ENCODE assay signal across 1 cellular context in the genomic region with DNA sequence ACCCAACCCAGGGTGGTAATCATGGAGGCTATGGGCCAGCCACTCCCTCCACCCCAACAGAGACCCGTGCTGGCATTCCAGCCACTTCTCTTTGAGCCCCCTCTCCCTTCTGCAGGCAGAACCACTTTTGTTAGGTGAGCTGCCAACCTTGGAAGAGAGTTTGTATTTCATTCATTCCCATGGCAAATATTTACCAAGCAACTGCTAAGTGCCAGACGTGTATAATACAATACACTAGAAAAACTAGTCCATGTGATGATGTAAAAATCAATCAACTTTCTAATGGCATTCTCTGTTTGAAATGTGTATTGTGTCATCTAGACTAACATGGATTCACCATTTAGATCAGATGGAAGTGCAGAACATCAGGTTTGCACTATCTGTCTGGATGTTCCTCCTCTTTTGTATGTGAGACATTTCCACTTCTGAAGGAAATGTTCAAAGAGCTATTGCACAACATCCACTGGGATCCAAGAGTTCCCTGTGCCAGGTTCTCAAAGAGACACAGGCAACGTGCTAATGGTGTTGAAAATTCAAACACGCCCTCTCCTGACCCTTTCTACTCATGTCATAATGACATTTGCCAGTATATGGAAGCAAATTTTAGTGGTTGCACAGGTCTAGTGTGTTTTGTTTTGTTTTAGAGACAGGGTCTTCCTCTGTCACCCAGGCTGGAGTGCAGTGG.
TF ChIP-seq lines count a peak whose summit lies in the region.

No MANE protein-coding gene starts in this region.

TF ChIP-seq in GM23338, 12 proteins besides CTCF, POLR2A, EP300 and RAD21 (continued from another document):
- TF ChIP-seq, protein P1, sequence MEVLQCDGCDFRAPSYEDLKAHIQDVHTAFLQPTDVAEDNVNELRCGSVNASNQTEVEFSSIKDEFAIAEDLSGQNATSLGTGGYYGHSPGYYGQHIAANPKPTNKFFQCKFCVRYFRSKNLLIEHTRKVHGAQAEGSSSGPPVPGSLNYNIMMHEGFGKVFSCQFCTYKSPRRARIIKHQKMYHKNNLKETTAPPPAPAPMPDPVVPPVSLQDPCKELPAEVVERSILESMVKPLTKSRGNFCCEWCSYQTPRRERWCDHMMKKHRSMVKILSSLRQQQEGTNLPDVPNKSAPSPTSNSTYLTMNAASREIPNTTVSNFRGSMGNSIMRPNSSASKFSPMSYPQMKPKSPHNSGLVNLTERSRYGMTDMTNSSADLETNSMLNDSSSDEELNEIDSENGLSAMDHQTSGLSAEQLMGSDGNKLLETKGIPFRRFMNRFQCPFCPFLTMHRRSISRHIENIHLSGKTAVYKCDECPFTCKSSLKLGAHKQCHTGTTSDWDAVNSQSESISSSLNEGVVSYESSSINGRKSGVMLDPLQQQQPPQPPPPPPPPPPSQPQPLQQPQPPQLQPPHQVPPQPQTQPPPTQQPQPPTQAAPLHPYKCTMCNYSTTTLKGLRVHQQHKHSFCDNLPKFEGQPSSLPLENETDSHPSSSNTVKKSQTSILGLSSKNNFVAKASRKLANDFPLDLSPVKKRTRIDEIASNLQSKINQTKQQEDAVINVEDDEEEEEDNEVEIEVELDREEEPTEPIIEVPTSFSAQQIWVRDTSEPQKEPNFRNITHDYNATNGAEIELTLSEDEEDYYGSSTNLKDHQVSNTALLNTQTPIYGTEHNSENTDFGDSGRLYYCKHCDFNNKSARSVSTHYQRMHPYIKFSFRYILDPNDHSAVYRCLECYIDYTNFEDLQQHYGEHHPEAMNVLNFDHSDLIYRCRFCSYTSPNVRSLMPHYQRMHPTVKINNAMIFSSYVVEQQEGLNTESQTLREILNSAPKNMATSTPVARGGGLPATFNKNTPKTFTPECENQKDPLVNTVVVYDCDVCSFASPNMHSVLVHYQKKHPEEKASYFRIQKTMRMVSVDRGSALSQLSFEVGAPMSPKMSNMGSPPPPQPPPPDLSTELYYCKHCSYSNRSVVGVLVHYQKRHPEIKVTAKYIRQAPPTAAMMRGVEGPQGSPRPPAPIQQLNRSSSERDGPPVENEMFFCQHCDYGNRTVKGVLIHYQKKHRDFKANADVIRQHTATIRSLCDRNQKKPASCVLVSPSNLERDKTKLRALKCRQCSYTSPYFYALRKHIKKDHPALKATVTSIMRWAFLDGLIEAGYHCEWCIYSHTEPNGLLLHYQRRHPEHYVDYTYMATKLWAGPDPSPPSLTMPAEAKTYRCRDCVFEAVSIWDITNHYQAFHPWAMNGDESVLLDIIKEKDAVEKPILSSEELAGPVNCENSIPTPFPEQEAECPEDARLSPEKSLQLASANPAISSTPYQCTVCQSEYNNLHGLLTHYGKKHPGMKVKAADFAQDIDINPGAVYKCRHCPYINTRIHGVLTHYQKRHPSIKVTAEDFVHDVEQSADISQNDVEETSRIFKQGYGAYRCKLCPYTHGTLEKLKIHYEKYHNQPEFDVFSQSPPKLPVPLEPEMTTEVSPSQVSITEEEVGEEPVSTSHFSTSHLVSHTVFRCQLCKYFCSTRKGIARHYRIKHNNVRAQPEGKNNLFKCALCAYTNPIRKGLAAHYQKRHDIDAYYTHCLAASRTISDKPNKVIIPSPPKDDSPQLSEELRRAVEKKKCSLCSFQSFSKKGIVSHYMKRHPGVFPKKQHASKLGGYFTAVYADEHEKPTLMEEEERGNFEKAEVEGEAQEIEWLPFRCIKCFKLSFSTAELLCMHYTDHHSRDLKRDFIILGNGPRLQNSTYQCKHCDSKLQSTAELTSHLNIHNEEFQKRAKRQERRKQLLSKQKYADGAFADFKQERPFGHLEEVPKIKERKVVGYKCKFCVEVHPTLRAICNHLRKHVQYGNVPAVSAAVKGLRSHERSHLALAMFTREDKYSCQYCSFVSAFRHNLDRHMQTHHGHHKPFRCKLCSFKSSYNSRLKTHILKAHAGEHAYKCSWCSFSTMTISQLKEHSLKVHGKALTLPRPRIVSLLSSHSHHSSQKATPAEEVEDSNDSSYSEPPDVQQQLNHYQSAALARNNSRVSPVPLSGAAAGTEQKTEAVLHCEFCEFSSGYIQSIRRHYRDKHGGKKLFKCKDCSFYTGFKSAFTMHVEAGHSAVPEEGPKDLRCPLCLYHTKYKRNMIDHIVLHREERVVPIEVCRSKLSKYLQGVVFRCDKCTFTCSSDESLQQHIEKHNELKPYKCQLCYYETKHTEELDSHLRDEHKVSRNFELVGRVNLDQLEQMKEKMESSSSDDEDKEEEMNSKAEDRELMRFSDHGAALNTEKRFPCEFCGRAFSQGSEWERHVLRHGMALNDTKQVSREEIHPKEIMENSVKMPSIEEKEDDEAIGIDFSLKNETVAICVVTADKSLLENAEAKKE (CRISPR knock-in tag; IDR thresholded peaks at IDR 0.05) = no peak
- no peak for TF ChIP-seq JUNB (IDR thresholded peaks at IDR 0.05; ENCODE audit: unreplicated experiment)
- no peak for TF ChIP-seq EZH2 (IDR thresholded peaks at IDR 0.05; ENCODE audit: low read depth, unreplicated experiment)
- no peak for TF ChIP-seq POLR2AphosphoS5 (IDR thresholded peaks at IDR 0.05; ENCODE audit: low read depth)
- TF ChIP-seq, protein P2, sequence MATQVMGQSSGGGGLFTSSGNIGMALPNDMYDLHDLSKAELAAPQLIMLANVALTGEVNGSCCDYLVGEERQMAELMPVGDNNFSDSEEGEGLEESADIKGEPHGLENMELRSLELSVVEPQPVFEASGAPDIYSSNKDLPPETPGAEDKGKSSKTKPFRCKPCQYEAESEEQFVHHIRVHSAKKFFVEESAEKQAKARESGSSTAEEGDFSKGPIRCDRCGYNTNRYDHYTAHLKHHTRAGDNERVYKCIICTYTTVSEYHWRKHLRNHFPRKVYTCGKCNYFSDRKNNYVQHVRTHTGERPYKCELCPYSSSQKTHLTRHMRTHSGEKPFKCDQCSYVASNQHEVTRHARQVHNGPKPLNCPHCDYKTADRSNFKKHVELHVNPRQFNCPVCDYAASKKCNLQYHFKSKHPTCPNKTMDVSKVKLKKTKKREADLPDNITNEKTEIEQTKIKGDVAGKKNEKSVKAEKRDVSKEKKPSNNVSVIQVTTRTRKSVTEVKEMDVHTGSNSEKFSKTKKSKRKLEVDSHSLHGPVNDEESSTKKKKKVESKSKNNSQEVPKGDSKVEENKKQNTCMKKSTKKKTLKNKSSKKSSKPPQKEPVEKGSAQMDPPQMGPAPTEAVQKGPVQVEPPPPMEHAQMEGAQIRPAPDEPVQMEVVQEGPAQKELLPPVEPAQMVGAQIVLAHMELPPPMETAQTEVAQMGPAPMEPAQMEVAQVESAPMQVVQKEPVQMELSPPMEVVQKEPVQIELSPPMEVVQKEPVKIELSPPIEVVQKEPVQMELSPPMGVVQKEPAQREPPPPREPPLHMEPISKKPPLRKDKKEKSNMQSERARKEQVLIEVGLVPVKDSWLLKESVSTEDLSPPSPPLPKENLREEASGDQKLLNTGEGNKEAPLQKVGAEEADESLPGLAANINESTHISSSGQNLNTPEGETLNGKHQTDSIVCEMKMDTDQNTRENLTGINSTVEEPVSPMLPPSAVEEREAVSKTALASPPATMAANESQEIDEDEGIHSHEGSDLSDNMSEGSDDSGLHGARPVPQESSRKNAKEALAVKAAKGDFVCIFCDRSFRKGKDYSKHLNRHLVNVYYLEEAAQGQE (IDR thresholded peaks at IDR 0.05; ENCODE audit: unreplicated experiment) = no peak
- TF ChIP-seq ZNF114 (CRISPR knock-in tag; IDR thresholded peaks at IDR 0.05) = no peak
- TF ChIP-seq CREB1 (CRISPR knock-in tag; IDR thresholded peaks at IDR 0.05; ENCODE audit: low read depth) = no peak
